In genomic region chr2:233486778-233487552, GRCh38 we compare ENCODE assay signal across 12 cellular contexts.
DNase-seq lines count a peak whose midpoint lies in the region; ATAC-seq and TF ChIP-seq lines count a peak whose summit lies in the region.
"Had no signal": no experiment of that assay in that cellular context is flagged by ENCODE, and none has a peak within 500 bp of the region (broad histone marks: within the 10 kb centered on the region; RNA-seq: fewer than 3 reads in every experiment).

No MANE protein-coding gene starts in this region.

- ATAC-seq in stimulated activated effector memory CD8-positive, alpha-beta T cell treated with anti-CD3 and anti-CD28 coated beads, Interleukin-12 subunit alpha, Interleukin-12 subunit beta, amount 100 ng/mL, for 72 hours = no peak
- ATAC-seq in HG03135 (IDR thresholded peaks at IDR 0.05; ENCODE audit: unreplicated experiment) = no peak

- H3K9me3 Mint-ChIP-seq in stimulated activated effector memory CD8-positive, alpha-beta T cell treated with anti-CD3 and anti-CD28 coated beads, Interleukin-12 subunit alpha, Interleukin-12 subunit beta, amount 100 ng/mL, for 72 hours = no peaks in the 10 kb centered on the region
- peaks cover 13% of the 10 kb centered on the region for H3K9me3 Mint-ChIP-seq in endodermal cell

- H3K9me3 ChIP-seq in adipocyte (ENCODE audit: control insufficient read depth, low read length) (no peaks in the 10 kb centered on the region), endodermal cell (ENCODE audit: control insufficient read depth, low read length) (peaks cover 11% of the 10 kb centered on the region)

- H3K27me3 Mint-ChIP-seq in endodermal cell (ENCODE audit: insufficient read depth) = no peaks in the 10 kb centered on the region

- 78 to 89% methylated on average over 3 of the region's 4 CpGs for WGBS in endodermal cell (ENCODE audit: insufficient coverage in 1 of 2, insufficient read length in 1 of 2), 2 experiments

- H3K4me1 ChIP-seq in adipocyte (ENCODE audit: control insufficient read depth, insufficient read depth, low read length) = peaks cover 39% of the 10 kb centered on the region
- H3K4me1 ChIP-seq in endodermal cell (ENCODE audit: control insufficient read depth, insufficient read depth, low read length) = no peaks in the 10 kb centered on the region

- H3K36me3 ChIP-seq in adipocyte (ENCODE audit: control insufficient read depth, insufficient read depth, low read length, severe bottlenecking) (peaks cover 73% of the 10 kb centered on the region), endodermal cell (ENCODE audit: control insufficient read depth, insufficient read depth, low read length) (peaks cover 31% of the 10 kb centered on the region)

- H3K4me3 ChIP-seq in adipocyte (ENCODE audit: low read length) = no peak overlapping the region
- no peak overlapping the region for H3K4me3 ChIP-seq in endodermal cell (ENCODE audit: low read length)

- H3K4me1 Mint-ChIP-seq in stimulated activated effector memory CD8-positive, alpha-beta T cell treated with anti-CD3 and anti-CD28 coated beads, Interleukin-12 subunit alpha, Interleukin-12 subunit beta, amount 100 ng/mL, for 72 hours = no peaks in the 10 kb centered on the region
- H3K4me1 Mint-ChIP-seq in endodermal cell = no peaks in the 10 kb centered on the region

- TF ChIP-seq CTCF in GM20000 (IDR thresholded peaks at IDR 0.05; ENCODE audit: extremely low read depth, missing control alignments) (no peak), endodermal cell (conservative IDR thresholded peaks at IDR 0.05) (no peak)

- H3K4me3 Mint-ChIP-seq in stimulated activated effector memory CD8-positive, alpha-beta T cell treated with anti-CD3 and anti-CD28 coated beads, Interleukin-12 subunit alpha, Interleukin-12 subunit beta, amount 100 ng/mL, for 72 hours = no peak overlapping the region
- H3K4me3 Mint-ChIP-seq in endodermal cell = no peak overlapping the region

- DNase-seq in GM20000 (ENCODE audit: low spot score) (peak; percentile 4), adipocyte (ENCODE audit: low read depth) (peak; percentile 92), hepatic stellate cell (ENCODE audit: low spot score) (peak; percentile 77), 8988T (no peak), retina (no peak), endodermal cell (no peak)
- DNase-seq in stimulated activated effector memory CD8-positive, alpha-beta T cell treated with anti-CD3 and anti-CD28 coated beads, Interleukin-12 subunit alpha, Interleukin-12 subunit beta, amount 100 ng/mL, for 72 hours (ENCODE audit: low spot score in 2 of 2) = no peak
- DNase-seq: activated effector memory CD4-positive, alpha-beta T cell treated with anti-CD3 and anti-CD28 coated beads, Interleukin-2, amount 50 U/mL, for 16 hours; hypothalamus; NCI-H2081; small intestine had no signal

- H3K27me3 ChIP-seq in adipocyte (replicated peaks; ENCODE audit: control insufficient read depth, insufficient read depth, low read length) (no peaks in the 10 kb centered on the region), endodermal cell (ENCODE audit: control insufficient read depth, insufficient read depth, low read length, poor library complexity, severe bottlenecking) (no peaks in the 10 kb centered on the region)

- no peak overlapping the region for H3K27ac ChIP-seq in endodermal cell (ENCODE audit: low read depth, low read length)

- H3K36me3 Mint-ChIP-seq in stimulated activated effector memory CD8-positive, alpha-beta T cell treated with anti-CD3 and anti-CD28 coated beads, Interleukin-12 subunit alpha, Interleukin-12 subunit beta, amount 100 ng/mL, for 72 hours = peaks cover 55% of the 10 kb centered on the region
- peaks cover 35% of the 10 kb centered on the region for H3K36me3 Mint-ChIP-seq in endodermal cell (ENCODE audit: low read depth)

- H3K27ac Mint-ChIP-seq in stimulated activated effector memory CD8-positive, alpha-beta T cell treated with anti-CD3 and anti-CD28 coated beads, Interleukin-12 subunit alpha, Interleukin-12 subunit beta, amount 100 ng/mL, for 72 hours = peak overlapping the region; percentile 1
- no peak overlapping the region for H3K27ac Mint-ChIP-seq in endodermal cell

- H3K9ac ChIP-seq in adipocyte (ENCODE audit: low read length) = peak overlapping the region; percentile 30
- no peak overlapping the region for H3K9ac ChIP-seq in endodermal cell (ENCODE audit: extremely low read depth, low read length, poor library complexity, severe bottlenecking)

Comparison
In these comparisons a context has a peak if more than half of its experiments do, and no peak if none do; other contexts are left out.
1. DNase-seq: peak in GM20000 (single experiment), adipocyte (single experiment) and hepatic stellate cell (single experiment); none in stimulated activated effector memory CD8-positive, alpha-beta T cell treated with anti-CD3 and anti-CD28 coated beads, Interleukin-12 subunit alpha, Interleukin-12 subunit beta, amount 100 ng/mL, for 72 hours (0 of 2), 8988T (single experiment), retina (single experiment) and endodermal cell (single experiment).